ENCODE assay signal across 8 cellular contexts in genomic region chr1:94541175-94542087, GRCh38. TPM values are rescaled to one million over a fixed set of nuclear protein-coding genes. Genes with fewer than 3 reads are reported as not detected.
DNase-seq lines count a peak whose midpoint lies in the region; ATAC-seq and TF ChIP-seq lines count a peak whose summit lies in the region.

Gene F3 (minus strand): TSS chr1:94541759. CDS start chr1:94541636, 123 bp downstream.

- H3K9me3 ChIP-seq in thoracic aorta = no peaks in the 10 kb centered on the region

- H3K36me3 Mint-ChIP-seq in activated naive CD8-positive, alpha-beta T cell = no peaks in the 10 kb centered on the region
- peaks cover 5% of the 10 kb centered on the region for H3K36me3 Mint-ChIP-seq in osteocyte (ENCODE audit: unreplicated experiment)

- H3K4me1 Mint-ChIP-seq in activated naive CD8-positive, alpha-beta T cell (ENCODE audit: low read depth) = peaks cover 18% of the 10 kb centered on the region
- H3K4me1 Mint-ChIP-seq in osteocyte (ENCODE audit: unreplicated experiment) = peaks cover 54% of the 10 kb centered on the region

- H3K27me3 Mint-ChIP-seq in activated naive CD8-positive, alpha-beta T cell = peaks cover 39% of the 10 kb centered on the region
- H3K27me3 Mint-ChIP-seq in osteocyte (ENCODE audit: unreplicated experiment) = no peaks in the 10 kb centered on the region

- TF ChIP-seq CTCF in osteocyte (IDR thresholded peaks at IDR 0.05) = peak; percentile 38
- TF ChIP-seq CTCF in thoracic aorta (IDR thresholded peaks at IDR 0.05) = no peak

- H3K27me3 ChIP-seq in thoracic aorta (replicated peaks; ENCODE audit: insufficient read depth) = no peaks in the 10 kb centered on the region

- intact Hi-C loops in head of caudate nucleus (cut with DNase I) = loop anchor here (5.0 kb wide), 1 partner anchor 51 kb away; no protein-coding TSS in a partner anchor

- no peaks in the 10 kb centered on the region for H3K36me3 ChIP-seq in thoracic aorta

- ATAC-seq in GM19438 (IDR thresholded peaks at IDR 0.05; ENCODE audit: low read depth, unreplicated experiment) (peak; percentile 67), thoracic aorta (ENCODE audit: insufficient number of reproducible peaks, low FRiP score, low read depth) (peak; percentile 79)

- peak within 1 kb of the TSS; percentile 86 for H3K4me3 Mint-ChIP-seq in activated naive CD8-positive, alpha-beta T cell
- peak within 1 kb of the TSS; percentile 88 for H3K4me3 Mint-ChIP-seq in osteocyte (ENCODE audit: unreplicated experiment)

- H3K4me1 ChIP-seq in thoracic aorta (ENCODE audit: control insufficient read depth in 1 of 2, low read depth in 2 of 2) = peaks cover 27 to 47% of the 10 kb centered on the region in 2 donors

- no peaks in the 10 kb centered on the region for H3K9me3 Mint-ChIP-seq in activated naive CD8-positive, alpha-beta T cell (ENCODE audit: low read depth)
- H3K9me3 Mint-ChIP-seq in osteocyte (ENCODE audit: unreplicated experiment) = no peaks in the 10 kb centered on the region

- no peak within 1 kb of the TSS for H3K27ac Mint-ChIP-seq in activated naive CD8-positive, alpha-beta T cell
- H3K27ac Mint-ChIP-seq in osteocyte (ENCODE audit: unreplicated experiment) = peak within 1 kb of the TSS; percentile 91

- DNase-seq in CD1c-positive myeloid dendritic cell (ENCODE audit: extremely low spot score) (peak; percentile 90), HPDE6-E6E7 (ENCODE audit: extremely low spot score) (peak; percentile 79), SHP77 treated with DMSO at 0.1 percent for 48 hours (lab: John Stamatoyannopoulos, UW) (peak; percentile 39), head of caudate nucleus (peak; percentile 36 to 94 (median 80)), osteocyte (ENCODE audit: extremely low spot score, unreplicated experiment) (peak; percentile 90), thoracic aorta (ENCODE audit: low spot score) (peak; percentile 67)

- H3K4me3 ChIP-seq in thoracic aorta = peak within 1 kb of the TSS; percentile 96

- H3K27ac ChIP-seq in thoracic aorta = peak within 1 kb of the TSS; percentile 76 to 87

RNA-seq across cellular contexts. Expression of gene F3, which starts in this region (rescaled TPM):
- total RNA-seq in osteocyte = 11.2 and 12.1 TPM in 2 replicates
- 10 to 100 TPM; 70.5 to 73.6 TPM for total RNA-seq in thoracic aorta

Comparison
In these comparisons a context has a peak if more than half of its experiments do, and no peak if none do; other contexts are left out.
1. Peak in every context shown above with its lines: DNase-seq, ATAC-seq, H3K4me3 ChIP-seq and H3K27ac ChIP-seq.
2. DNase-seq: peak in every context shown above with its lines; median percentile 90 in CD1c-positive myeloid dendritic cell; 90 in osteocyte; 80 in head of caudate nucleus; 79 in HPDE6-E6E7; 67 in thoracic aorta; 39 in SHP77 treated with DMSO at 0.1 percent for 48 hours.